Comparison of ENCODE assay signal across 1 cellular context in the genomic region with DNA sequence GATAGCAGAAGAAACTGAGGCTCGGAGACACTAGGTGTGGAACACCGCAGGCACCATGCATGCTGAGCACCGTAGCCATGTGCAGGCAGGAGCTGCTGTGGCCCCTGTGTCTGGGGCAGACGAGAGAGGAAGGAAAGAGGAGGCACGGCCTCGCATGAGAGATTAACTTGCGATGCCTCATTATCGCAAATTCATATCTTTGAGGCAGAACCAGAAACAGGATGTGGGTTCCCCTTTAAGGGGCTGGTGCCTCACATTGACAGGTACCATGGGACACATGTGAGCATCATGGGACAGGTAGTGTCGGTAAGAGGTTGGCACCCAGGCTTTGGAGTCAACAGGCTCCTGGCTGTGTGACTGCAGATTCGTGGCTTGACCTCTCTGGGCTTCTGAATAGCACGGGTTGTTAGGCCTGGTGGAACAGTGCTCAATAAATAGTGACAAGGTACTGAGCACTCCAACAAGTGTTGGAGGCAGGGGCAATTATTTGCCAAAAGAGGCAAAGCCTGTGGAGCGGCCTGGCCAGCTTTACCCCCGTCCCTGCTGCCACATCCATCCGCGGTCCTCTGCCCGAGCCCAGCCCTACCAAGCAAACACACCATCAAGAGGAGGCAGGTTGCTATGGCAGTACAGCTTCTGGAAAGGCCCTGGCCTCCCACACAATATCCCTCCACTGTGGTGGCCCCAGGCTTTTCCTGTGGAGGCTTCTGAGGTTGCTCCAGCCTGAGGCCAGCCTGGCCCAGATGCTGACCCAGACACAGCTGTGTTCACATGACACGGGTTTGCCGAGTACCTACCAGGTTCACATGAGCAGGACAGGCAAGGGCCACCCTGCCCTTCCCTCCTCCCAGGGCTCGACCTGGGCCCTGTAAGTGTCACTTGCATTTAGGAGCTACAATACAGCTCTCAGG.
TF ChIP-seq lines count a peak whose summit lies in the region.

No MANE protein-coding gene starts in this region.

TF ChIP-seq in H1, 55 proteins besides CTCF, POLR2A, EP300 and RAD21:
- TF ChIP-seq SRF (IDR thresholded peaks at IDR 0.05; ENCODE audit: low read depth, low read length) (no peak), BACH1 (IDR thresholded peaks at IDR 0.05; ENCODE audit: low read length) (no peak), KDM1A (IDR thresholded peaks at IDR 0.05; ENCODE audit: borderline replicate concordance, low read length) (peak; percentile 80), GTF2F1 (IDR thresholded peaks at IDR 0.05; ENCODE audit: borderline replicate concordance, low read depth, low read length) (no peak), JUND (IDR thresholded peaks at IDR 0.05; ENCODE audit: low read length) (no peak)
- TF ChIP-seq, protein P1, sequence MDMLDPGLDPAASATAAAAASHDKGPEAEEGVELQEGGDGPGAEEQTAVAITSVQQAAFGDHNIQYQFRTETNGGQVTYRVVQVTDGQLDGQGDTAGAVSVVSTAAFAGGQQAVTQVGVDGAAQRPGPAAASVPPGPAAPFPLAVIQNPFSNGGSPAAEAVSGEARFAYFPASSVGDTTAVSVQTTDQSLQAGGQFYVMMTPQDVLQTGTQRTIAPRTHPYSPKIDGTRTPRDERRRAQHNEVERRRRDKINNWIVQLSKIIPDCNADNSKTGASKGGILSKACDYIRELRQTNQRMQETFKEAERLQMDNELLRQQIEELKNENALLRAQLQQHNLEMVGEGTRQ (IDR thresholded peaks at IDR 0.05; ENCODE audit: low read length): no peak
